Comparison of ENCODE assay signal across 23 cellular contexts in genomic region chr6:159826968-159827647, GRCh38. TPM values are rescaled to one million over a fixed set of nuclear protein-coding genes. Genes with fewer than 3 reads are reported as not detected.
DNase-seq lines count a peak whose midpoint lies in the region; ATAC-seq and TF ChIP-seq lines count a peak whose summit lies in the region.
"Had no signal": no experiment of that assay in that cellular context is flagged by ENCODE, and none has a peak within 500 bp of the region (broad histone marks: within the 10 kb centered on the region; RNA-seq: fewer than 3 reads in every experiment).

No MANE protein-coding gene starts in this region.

- TF ChIP-seq CTCF in glutamatergic neuron (IDR thresholded peaks at IDR 0.05; ENCODE audit: partially characterized antibody, unreplicated experiment): no peak

- peaks cover 2% of the 10 kb centered on the region for H3K4me1 Mint-ChIP-seq in glutamatergic neuron (ENCODE audit: low read depth, unreplicated experiment)
- peaks cover 5% of the 10 kb centered on the region for H3K4me1 Mint-ChIP-seq in activated T-cell treated with anti-CD3 and anti-CD28 coated beads, Interleukin-2, amount 50 U/mL, for 72 hours (ENCODE audit: low read depth)
- H3K4me1 Mint-ChIP-seq: activated T-helper 17 cell treated with anti-CD3 and anti-CD28 coated beads, Interleukin-2, amount 50 U/mL, for 72 hours had no signal

- DNase-seq in DMS 273 treated with DMSO at 0.1 percent for 48 hours (lab: John Stamatoyannopoulos, UW) (peak; percentile 36), NCI-H187 (lab: John Stamatoyannopoulos, UW) (peak; percentile 68 to 85), NCI-H524 treated with DMSO at 0.1 percent for 48 hours (lab: John Stamatoyannopoulos, UW) (peak; percentile 64), glutamatergic neuron (peak; percentile 34), NCI-H2196 (lab: John Stamatoyannopoulos, UW; ENCODE audit: unreplicated experiment) (no peak)
- DNase-seq in activated T-cell treated with anti-CD3 and anti-CD28 coated beads, Interleukin-2, amount 50 U/mL, for 72 hours: no peak
- DNase-seq: activated CD4-positive, alpha-beta T cell treated with anti-CD3 and anti-CD28 coated beads, Interleukin-2, amount 50 U/mL, for 1 hour; activated naive CD8-positive, alpha-beta T cell treated with anti-CD3 and anti-CD28 coated beads for 36 hours; CD4-positive, alpha-beta T cell; effector CD8-positive, alpha-beta T cell; foreskin melanocyte; HCEC 1CT; hypothalamus; mammary epithelial cell; NCI-H1930; NCI-H774; PC-3; stimulated activated naive CD8-positive, alpha-beta T cell treated with anti-CD3 and anti-CD28 coated beads, Interleukin-15, amount 100 ng/mL, for 72 hours; T-helper 17 cell had no signal

- no peaks in the 10 kb centered on the region for H3K36me3 Mint-ChIP-seq in glutamatergic neuron (ENCODE audit: unreplicated experiment)
- no peaks in the 10 kb centered on the region for H3K36me3 Mint-ChIP-seq in activated T-cell treated with anti-CD3 and anti-CD28 coated beads, Interleukin-2, amount 50 U/mL, for 72 hours (ENCODE audit: insufficient read depth in 2 of 2)

- H3K27me3 Mint-ChIP-seq in glutamatergic neuron (ENCODE audit: unreplicated experiment): no peaks in the 10 kb centered on the region
- H3K27me3 Mint-ChIP-seq in activated T-cell treated with anti-CD3 and anti-CD28 coated beads, Interleukin-2, amount 50 U/mL, for 72 hours (ENCODE audit: low read depth): no peaks in the 10 kb centered on the region
- H3K27me3 Mint-ChIP-seq: activated naive CD8-positive, alpha-beta T cell treated with anti-CD3 and anti-CD28 coated beads for 36 hours; activated T-helper 17 cell treated with anti-CD3 and anti-CD28 coated beads, Interleukin-2, amount 50 U/mL, for 72 hours; CD4-positive, alpha-beta T cell; stimulated activated naive CD8-positive, alpha-beta T cell treated with anti-CD3 and anti-CD28 coated beads, Interleukin-15, amount 100 ng/mL, for 72 hours had no signal

- H3K9me3 Mint-ChIP-seq in glutamatergic neuron (ENCODE audit: unreplicated experiment): peaks cover 10% of the 10 kb centered on the region
- no peaks in the 10 kb centered on the region for H3K9me3 Mint-ChIP-seq in activated T-cell treated with anti-CD3 and anti-CD28 coated beads, Interleukin-2, amount 50 U/mL, for 72 hours
- H3K9me3 Mint-ChIP-seq: activated naive CD8-positive, alpha-beta T cell treated with anti-CD3 and anti-CD28 coated beads for 36 hours; activated T-helper 17 cell treated with anti-CD3 and anti-CD28 coated beads, Interleukin-2, amount 50 U/mL, for 72 hours; CD4-positive, alpha-beta T cell; stimulated activated naive CD8-positive, alpha-beta T cell treated with anti-CD3 and anti-CD28 coated beads, Interleukin-15, amount 100 ng/mL, for 72 hours had no signal

- no peak overlapping the region for H3K4me3 Mint-ChIP-seq in glutamatergic neuron (ENCODE audit: unreplicated experiment)
- H3K4me3 Mint-ChIP-seq in activated T-cell treated with anti-CD3 and anti-CD28 coated beads, Interleukin-2, amount 50 U/mL, for 72 hours: no peak overlapping the region
- H3K4me3 Mint-ChIP-seq: activated naive CD8-positive, alpha-beta T cell treated with anti-CD3 and anti-CD28 coated beads for 36 hours; activated T-helper 17 cell treated with anti-CD3 and anti-CD28 coated beads, Interleukin-2, amount 50 U/mL, for 72 hours; CD4-positive, alpha-beta T cell; stimulated activated naive CD8-positive, alpha-beta T cell treated with anti-CD3 and anti-CD28 coated beads, Interleukin-15, amount 100 ng/mL, for 72 hours; T-helper 17 cell had no signal

- ATAC-seq in HG03039 (IDR thresholded peaks at IDR 0.05; ENCODE audit: unreplicated experiment): no peak
- ATAC-seq in activated T-cell treated with anti-CD3 and anti-CD28 coated beads, Interleukin-2, amount 50 U/mL, for 72 hours (replicated peaks in 1 of 2): no peak
- ATAC-seq: activated T-helper 17 cell treated with anti-CD3 and anti-CD28 coated beads, Interleukin-2, amount 50 U/mL, for 72 hours; GM12878; PC-3; stimulated activated naive CD8-positive, alpha-beta T cell treated with anti-CD3 and anti-CD28 coated beads, Interleukin-15, amount 100 ng/mL, for 72 hours; T-helper 17 cell had no signal

- H3K27ac Mint-ChIP-seq in glutamatergic neuron (ENCODE audit: unreplicated experiment): no peak overlapping the region
- H3K27ac Mint-ChIP-seq in activated T-cell treated with anti-CD3 and anti-CD28 coated beads, Interleukin-2, amount 50 U/mL, for 72 hours: no peak overlapping the region
- H3K27ac Mint-ChIP-seq: activated naive CD8-positive, alpha-beta T cell treated with anti-CD3 and anti-CD28 coated beads for 36 hours; activated T-helper 17 cell treated with anti-CD3 and anti-CD28 coated beads, Interleukin-2, amount 50 U/mL, for 72 hours; CD4-positive, alpha-beta T cell; stimulated activated naive CD8-positive, alpha-beta T cell treated with anti-CD3 and anti-CD28 coated beads, Interleukin-15, amount 100 ng/mL, for 72 hours; T-helper 17 cell had no signal

RNA-seq across cellular contexts. Expression of gene PNLDC1, which starts 27.0 kb away (rescaled TPM):
- not detected for total RNA-seq in glutamatergic neuron (ENCODE audit: unreplicated experiment)
- total RNA-seq in activated T-cell treated with anti-CD3 and anti-CD28 coated beads, Interleukin-2, amount 50 U/mL, for 72 hours: under 1 TPM; 0.37 to 0.62 TPM
- total RNA-seq: PC-3, renal cortical epithelial cell had no signal

RNA-seq across cellular contexts. Expression of gene MRPL18, which starts 36.8 kb away (rescaled TPM):
- total RNA-seq in glutamatergic neuron (ENCODE audit: unreplicated experiment): 45.4 TPM
- total RNA-seq in activated T-cell treated with anti-CD3 and anti-CD28 coated beads, Interleukin-2, amount 50 U/mL, for 72 hours: 10 to 100 TPM; 58.5 to 60.5 TPM

RNA-seq across cellular contexts. Expression of gene TCP1, which starts 37.7 kb away (rescaled TPM):
- 254 TPM for total RNA-seq in glutamatergic neuron (ENCODE audit: unreplicated experiment)
- total RNA-seq in activated T-cell treated with anti-CD3 and anti-CD28 coated beads, Interleukin-2, amount 50 U/mL, for 72 hours: 100 to 1,000 TPM; 267 to 291 TPM

Comparison
In these comparisons a context has a peak if more than half of its experiments do, and no peak if none do; other contexts are left out.
1. DNase-seq: peak in DMS 273 treated with DMSO at 0.1 percent for 48 hours (single experiment), NCI-H187 (2 of 2), NCI-H524 treated with DMSO at 0.1 percent for 48 hours (single experiment) and glutamatergic neuron (single experiment); none in NCI-H2196 (single experiment) and activated T-cell treated with anti-CD3 and anti-CD28 coated beads, Interleukin-2, amount 50 U/mL, for 72 hours (0 of 2).